ENCODE assay signal across 8 cellular contexts in the genomic region with DNA sequence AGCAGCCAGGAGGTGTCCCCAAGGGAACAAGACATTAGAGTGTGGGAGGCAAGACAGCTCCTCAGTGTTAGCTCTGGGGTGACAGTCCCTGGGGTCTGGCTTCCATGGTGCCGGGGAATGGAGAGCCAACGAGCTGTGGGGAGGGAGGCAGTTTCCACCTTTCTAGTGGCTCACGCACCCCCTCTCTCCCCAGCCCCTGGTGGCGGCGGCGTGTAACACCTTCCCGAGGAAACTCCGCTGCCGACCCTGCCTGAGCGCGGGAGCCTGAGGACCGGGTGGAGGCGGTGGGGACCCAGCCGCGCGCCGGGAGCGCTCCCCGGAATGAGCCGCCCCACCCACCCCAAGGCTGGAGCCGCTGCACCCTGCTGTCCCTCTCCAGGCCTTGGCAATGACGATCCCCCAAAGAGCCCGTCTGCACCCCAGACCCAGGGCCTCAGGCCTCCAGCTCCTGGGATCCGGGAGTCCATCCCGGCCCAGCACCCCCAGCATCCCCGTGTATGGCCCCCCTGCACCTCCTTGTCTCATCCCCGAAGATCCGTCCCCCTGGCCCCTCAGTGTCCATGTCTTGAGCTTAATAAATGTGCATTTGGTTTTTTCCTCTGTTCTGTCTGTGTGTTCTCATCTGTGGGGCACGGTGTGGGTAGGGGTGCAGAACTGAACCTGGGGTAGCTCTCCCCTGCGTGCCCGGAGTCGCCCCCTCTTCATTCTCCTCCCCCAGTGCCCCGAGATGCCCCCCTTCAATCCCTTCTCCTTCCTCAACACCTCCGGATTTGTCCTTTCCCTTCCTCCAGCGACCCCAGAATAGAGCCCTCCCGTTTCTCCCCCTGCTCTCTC. TPM values are rescaled to one million over a fixed set of nuclear protein-coding genes. Genes with fewer than 3 reads are reported as not detected.
A peak's percentile ranks its signal among the peaks of the same experiment; 100 is the strongest.
DNase-seq lines count a peak whose midpoint lies in the region; ATAC-seq and TF ChIP-seq lines count a peak whose summit lies in the region.

No MANE protein-coding gene starts in this region.

- H3K4me1 ChIP-seq in IMR-90 (ENCODE audit: control insufficient read depth, insufficient read depth, low read length), result peaks cover 9% of the 10 kb centered on the region
- peaks cover 28% of the 10 kb centered on the region for H3K4me1 ChIP-seq in mesenchymal stem cell (ENCODE audit: control insufficient read depth, insufficient read depth, low read depth, low read length)

- peaks cover 12% of the 10 kb centered on the region; the same call in 1 of the 2 replicates for H3K9me1 ChIP-seq in IMR-90 (ENCODE audit: insufficient read depth, low read length)

- H4K8ac ChIP-seq in IMR-90 (ENCODE audit: low read depth in 2 of 2, low read length in 2 of 2) (peak overlapping the region; percentile 75 to 97; a peak in 3 of 4 replicates), mesenchymal stem cell (ENCODE audit: low read length) (peak overlapping the region; percentile 86)

- H3K4me2 ChIP-seq in IMR-90 (ENCODE audit: low read depth, low read length) (peak overlapping the region; percentile 85), mesenchymal stem cell (ENCODE audit: low read length, poor library complexity, severe bottlenecking) (peak overlapping the region; percentile 93)

- H3K4me3 ChIP-seq in IMR-90 (ENCODE audit: insufficient read depth, low read depth, low read length) (peak overlapping the region; percentile 79), choroid plexus epithelial cell (ENCODE audit: low read depth, low read length) (peak overlapping the region; percentile 76), mesenchymal stem cell (ENCODE audit: insufficient read depth in 1 of 2, low read depth in 1 of 2, low read length in 2 of 2) (peak overlapping the region; percentile 66 to 95)

- whole genome bisulfite sequencing in IMR-90 (ENCODE audit: extremely low coverage in 2 of 2, insufficient read length in 1 of 2), 2 experiments, result 0% methylated on average over 4 of the region's 36 CpGs; no CpG with 5 or more reads in 1 of the 2 experiments
- WGBS in mesenchymal stem cell, result 3% methylated on average over 25 of the region's 36 CpGs

- in situ Hi-C loops in IMR-90 (cut with MboI; ENCODE audit: low sequenced_read_pairs), result no loop called here

- peak; percentile 45 for DNase-seq in EH (ENCODE audit: low read depth)
- no peak for DNase-seq in IMR-90
- peak; percentile 40 for DNase-seq in activated CD4-positive, CD25-positive, alpha-beta regulatory T cell treated with anti-CD3 and anti-CD28 coated beads, Interleukin-2, amount 50 U/mL, for 16 hours (ENCODE audit: low read depth, low spot score)
- peak; percentile 36 for DNase-seq in choroid plexus epithelial cell (ENCODE audit: low read depth)
- peak; percentile 64 for DNase-seq in mesenchymal stem cell
- peak; percentile 46 to 59 for DNase-seq in stimulated activated CD8-positive, alpha-beta memory T cell treated with anti-CD3 and anti-CD28 coated beads, Interleukin-4, amount 100 ng/mL, for 1 hour (ENCODE audit: low read depth in 2 of 2, low spot score in 1 of 2)
- no peak for DNase-seq in NCI-H446 (lab: John Stamatoyannopoulos, UW)
- no peak for DNase-seq in T1000 (lab: John Stamatoyannopoulos, UW)

- H3K36me3 ChIP-seq in IMR-90 (ENCODE audit: control insufficient read depth, insufficient read depth, low read length), result peaks cover 13% of the 10 kb centered on the region
- peaks cover 8 to 26% of the 10 kb centered on the region in 2 experiments for H3K36me3 ChIP-seq in mesenchymal stem cell (ENCODE audit: control insufficient read depth in 1 of 2, insufficient read depth in 2 of 2, low read depth in 1 of 2, low read length in 2 of 2)

- H4K91ac ChIP-seq in IMR-90 (ENCODE audit: insufficient read depth, low read depth, low read length) (0 out of 2 replicates have a peak overlapping the region, but pooled peaks have one; percentile 23), mesenchymal stem cell (ENCODE audit: low read length) (peak overlapping the region; percentile 37)

- peak overlapping the region; percentile 90 for H3K23ac ChIP-seq in IMR-90 (ENCODE audit: low read depth, low read length)
- H3K23ac ChIP-seq in mesenchymal stem cell (ENCODE audit: low read length in 2 of 2), result no peak overlapping the region

- CTCF ChIA-PET in IMR-90 (lab: Yijun Ruan, JAX), result interaction anchor here (0.5 to 1.2 kb wide), 6 partner anchors 12 to 617 kb away, joined by 3 to 4 read pairs (median 3); no protein-coding TSS in a partner anchor

- intact Hi-C loops in IMR-90 (cut with micrococcal nuclease), result no loop called here

- H4K5ac ChIP-seq in IMR-90 (ENCODE audit: low read depth, low read length), result peak overlapping the region; percentile 45

- POLR2A ChIA-PET in IMR-90 (lab: Charles Lee; ENCODE audit: unreplicated experiment), result interaction anchor here (0.6 kb wide), 1 partner anchor 56 kb away, joined by 6 read pairs; no protein-coding TSS in a partner anchor

- H2AFZ ChIP-seq in IMR-90 (replicated peaks; ENCODE audit: low read length, poor library complexity), result peak overlapping the region; percentile 100
- H2AFZ ChIP-seq in mesenchymal stem cell (ENCODE audit: low read depth, low read length), result no peak overlapping the region

- peak; percentile 45 for ATAC-seq in IMR-90 (ENCODE audit: low read depth)

- H2AK5ac ChIP-seq in IMR-90 (ENCODE audit: low read depth, low read length) (0 out of 2 replicates have a peak overlapping the region, but pooled peaks have one; percentile 49), mesenchymal stem cell (ENCODE audit: low read length, severe bottlenecking) (no peak overlapping the region)

- 0 out of 2 replicates have a peak overlapping the region, but pooled peaks have one; percentile 38 for H3K56ac ChIP-seq in IMR-90 (ENCODE audit: extremely low read depth, insufficient read depth, low read length)

- H2BK20ac ChIP-seq in IMR-90 (ENCODE audit: low read depth, low read length), result peak overlapping the region; percentile 16; the same call in 1 of the 2 replicates

- dilution Hi-C loops in IMR-90 (cut with HindIII; ENCODE audit: low sequenced_read_pairs, unreplicated experiment), result no loop called here

- 0 out of 2 replicates have a peak, but pooled peaks cover 2% of the 10 kb centered on the region for H4K20me1 ChIP-seq in IMR-90 (ENCODE audit: insufficient read depth, low read length)

- TF ChIP-seq POLR2A in IMR-90 (IDR thresholded peaks at IDR 0.05; ENCODE audit: low read depth, low read length), result no peak

- no peak overlapping the region for H2BK12ac ChIP-seq in mesenchymal stem cell (ENCODE audit: low read length in 2 of 2)

- peak overlapping the region; percentile 56 for H3K9ac ChIP-seq in IMR-90 (ENCODE audit: low read depth, low read length)
- peak overlapping the region; percentile 95 for H3K9ac ChIP-seq in mesenchymal stem cell (ENCODE audit: low read length)

- H3K27me3 ChIP-seq in IMR-90 (ENCODE audit: control insufficient read depth, insufficient read depth, low read length), result no peaks in the 10 kb centered on the region
- no peaks in the 10 kb centered on the region for H3K27me3 ChIP-seq in mesenchymal stem cell (ENCODE audit: control insufficient read depth in 1 of 2, insufficient read depth in 1 of 2, low read length in 2 of 2)

- H3K27ac ChIP-seq in IMR-90 (ENCODE audit: insufficient read depth, low read length) (peak overlapping the region; percentile 57; the same call in 1 of the 2 replicates), mesenchymal stem cell (ENCODE audit: low read length, poor library complexity, severe bottlenecking) (no peak overlapping the region)

- H3K9me3 ChIP-seq in IMR-90 (ENCODE audit: control insufficient read depth, insufficient read depth, low read length) (no peaks in the 10 kb centered on the region), mesenchymal stem cell (ENCODE audit: control insufficient read depth, low read length) (no peaks in the 10 kb centered on the region)

- H3K79me1 ChIP-seq in IMR-90 (ENCODE audit: low read depth in 1 of 2, low read length in 2 of 2) (peaks cover 8 to 42% of the 10 kb centered on the region in 2 experiments; a peak in 2 of 4 replicates), mesenchymal stem cell (replicated peaks; ENCODE audit: low read length, poor library complexity, severe bottlenecking) (peaks cover 11% of the 10 kb centered on the region)

- TF ChIP-seq RAD21 in IMR-90 (IDR thresholded peaks at IDR 0.05; ENCODE audit: low read length), result peak; percentile 22; the same call in 1 of the 2 replicates

- H2AK9ac ChIP-seq in IMR-90 (replicated peaks; ENCODE audit: low read depth, low read length, poor library complexity), result peak overlapping the region; percentile 99

- TF ChIP-seq CTCF in IMR-90 (conservative IDR thresholded peaks at IDR 0.05; ENCODE audit: low read depth, low read length), result peak; percentile 55
- TF ChIP-seq CTCF in choroid plexus epithelial cell (conservative IDR thresholded peaks at IDR 0.05; ENCODE audit: low read depth, low read length), result peak; percentile 68

- H3K4ac ChIP-seq in IMR-90 (ENCODE audit: low read depth, low read length), result peak overlapping the region; percentile 87
- peak overlapping the region in 1 of 2 experiments; percentile 37 for H3K4ac ChIP-seq in mesenchymal stem cell (ENCODE audit: low read depth in 1 of 2, low read length in 2 of 2)

- peak overlapping the region; percentile 21 for H3K18ac ChIP-seq in IMR-90 (ENCODE audit: low read depth, low read length)
- H3K18ac ChIP-seq in mesenchymal stem cell (ENCODE audit: low read depth in 1 of 2, low read length in 2 of 2), result peak overlapping the region in 1 of 2 experiments; percentile 6

- H2BK120ac ChIP-seq in IMR-90 (ENCODE audit: low read depth, low read length) (peak overlapping the region; percentile 40), mesenchymal stem cell (ENCODE audit: low read depth, low read length) (peak overlapping the region; percentile 76)

- no TSS peak for BruUV-seq in IMR-90 (replicated peaks; lab: Mats Ljungman, UMichigan)

- H2BK5ac ChIP-seq in IMR-90 (ENCODE audit: low read depth, low read length, poor library complexity, severe bottlenecking) (peak overlapping the region; percentile 74), mesenchymal stem cell (ENCODE audit: low read depth, low read length, poor library complexity, severe bottlenecking) (no peak overlapping the region)

- H2BK15ac ChIP-seq in IMR-90 (ENCODE audit: low read depth, low read length), result peak overlapping the region; percentile 52; the same call in 1 of the 3 replicates
- peak overlapping the region; percentile 78 for H2BK15ac ChIP-seq in mesenchymal stem cell (ENCODE audit: low read depth, poor library complexity, severe bottlenecking)

- peak overlapping the region; percentile 85 for H3K14ac ChIP-seq in IMR-90 (replicated peaks; ENCODE audit: low read depth, low read length)
- H3K14ac ChIP-seq in mesenchymal stem cell (ENCODE audit: low read length in 2 of 2), result no peak overlapping the region

RNA-seq across cellular contexts. Expression of a gene that starts 0.6 kb away (rescaled TPM):
- total RNA-seq in IMR-90 (2012; rRNA removed), result 45.8 and 53.6 TPM in 2 replicates
- 245 and 287 TPM in 2 replicates for polyA plus RNA-seq in IMR-90 (2012; rRNA removed)
- polyA plus RNA-seq in IMR-90 (2012; cell fraction: cytosol; rRNA removed), result 162 and 289 TPM in 2 replicates
- polyA plus RNA-seq in IMR-90 (2012; cell fraction: nucleus; rRNA removed; ENCODE audit: low replicate concordance), result 57.5 and 83.6 TPM in 2 replicates
- 248 TPM for polyA plus RNA-seq in mesenchymal stem cell (2013, experiment 1 of 2)
- polyA plus RNA-seq in mesenchymal stem cell (2013, experiment 2 of 2), result 237 TPM

RNA-seq across cellular contexts. Expression of a gene that starts 10.9 kb away (rescaled TPM):
- not detected in 2 replicates for total RNA-seq in IMR-90 (2012; rRNA removed)
- 0.31 and 0.39 TPM in 2 replicates for polyA plus RNA-seq in IMR-90 (2012; rRNA removed)
- 0.11 and 2.0 TPM in 2 replicates for polyA plus RNA-seq in IMR-90 (2012; cell fraction: cytosol; rRNA removed)
- 0.35 and 0.60 TPM in 2 replicates for polyA plus RNA-seq in IMR-90 (2012; cell fraction: nucleus; rRNA removed; ENCODE audit: low replicate concordance)
- polyA plus RNA-seq in mesenchymal stem cell (2013, experiment 1 of 2), result 0.07 TPM
- not detected for polyA plus RNA-seq in mesenchymal stem cell (2013, experiment 2 of 2)

RNA-seq across cellular contexts. Expression of a gene that starts 15.3 kb away (rescaled TPM):
- total RNA-seq in IMR-90 (2012; rRNA removed), result 0.18 TPM in 1 of 2 replicates, not detected in the other
- polyA plus RNA-seq in IMR-90 (2012; rRNA removed), result 2.7 and 3.9 TPM in 2 replicates
- 1.0 and 7.5 TPM in 2 replicates for polyA plus RNA-seq in IMR-90 (2012; cell fraction: cytosol; rRNA removed)
- polyA plus RNA-seq in IMR-90 (2012; cell fraction: nucleus; rRNA removed; ENCODE audit: low replicate concordance), result 3.4 and 3.9 TPM in 2 replicates
- 0.33 TPM for polyA plus RNA-seq in mesenchymal stem cell (2013, experiment 1 of 2)
- 0.33 TPM for polyA plus RNA-seq in mesenchymal stem cell (2013, experiment 2 of 2)

RNA-seq across cellular contexts. Expression of a gene that starts 19.1 kb away (rescaled TPM):
- not detected in 2 replicates for total RNA-seq in IMR-90 (2012; rRNA removed)
- 0.06 and 0.10 TPM in 2 replicates for polyA plus RNA-seq in IMR-90 (2012; rRNA removed)
- polyA plus RNA-seq in IMR-90 (2012; cell fraction: cytosol; rRNA removed), result 0.05 TPM in 1 of 2 replicates, not detected in the other
- 2.3 and 3.5 TPM in 2 replicates for polyA plus RNA-seq in IMR-90 (2012; cell fraction: nucleus; rRNA removed; ENCODE audit: low replicate concordance)
- 0.15 TPM for polyA plus RNA-seq in mesenchymal stem cell (2013, experiment 1 of 2)
- 0.11 TPM for polyA plus RNA-seq in mesenchymal stem cell (2013, experiment 2 of 2)

RNA-seq across cellular contexts. Expression of a gene that starts 38.3 kb away (rescaled TPM):
- not detected in 2 replicates for total RNA-seq in IMR-90 (2012; rRNA removed)
- not detected in 2 replicates for polyA plus RNA-seq in IMR-90 (2012; rRNA removed)
- not detected in 2 replicates for polyA plus RNA-seq in IMR-90 (2012; cell fraction: cytosol; rRNA removed)
- polyA plus RNA-seq in IMR-90 (2012; cell fraction: nucleus; rRNA removed; ENCODE audit: low replicate concordance), result not detected in 2 replicates
- not detected for polyA plus RNA-seq in mesenchymal stem cell (2013, experiment 1 of 2)
- polyA plus RNA-seq in mesenchymal stem cell (2013, experiment 2 of 2), result not detected

Comparison
In these comparisons a context has a peak if more than half of its experiments do, and no peak if none do; other contexts are left out.
1. DNase-seq: peak in EH (single experiment), activated CD4-positive, CD25-positive, alpha-beta regulatory T cell treated with anti-CD3 and anti-CD28 coated beads, Interleukin-2, amount 50 U/mL, for 16 hours (single experiment), choroid plexus epithelial cell (single experiment), mesenchymal stem cell (single experiment) and stimulated activated CD8-positive, alpha-beta memory T cell treated with anti-CD3 and anti-CD28 coated beads, Interleukin-4, amount 100 ng/mL, for 1 hour (2 of 2); none in IMR-90 (single experiment), NCI-H446 (0 of 2) and T1000 (single experiment).
2. Peak in every context shown above with its lines, with median percentiles within 50 percentile points of each other: H3K4me3 ChIP-seq.